21 cellular contexts compared by ENCODE assay signal in the genomic region with DNA sequence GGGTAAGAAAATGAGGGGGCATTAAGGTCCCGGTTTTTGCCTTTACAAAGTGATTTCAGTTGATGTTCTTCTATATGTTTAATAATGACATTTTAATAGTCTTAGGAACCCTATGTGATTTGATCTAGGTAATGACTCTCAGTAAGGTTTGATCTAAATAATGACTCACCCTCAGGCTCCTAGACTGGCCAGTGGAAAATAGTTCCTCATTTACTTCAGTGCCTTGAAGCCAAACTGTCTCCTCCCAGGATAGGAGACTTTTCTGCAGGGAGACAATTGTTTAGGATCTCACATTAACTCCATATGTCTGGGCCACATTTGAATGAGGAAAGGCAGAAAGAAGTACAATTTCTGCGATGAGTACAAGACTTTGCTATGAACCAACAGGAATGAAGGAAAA.
DNase-seq lines count a peak whose midpoint lies in the region; ATAC-seq and TF ChIP-seq lines count a peak whose summit lies in the region.
"Had no signal": no experiment of that assay in that cellular context is flagged by ENCODE, and none has a peak within 500 bp of the region (broad histone marks: within the 10 kb centered on the region; RNA-seq: fewer than 3 reads in every experiment).

No MANE protein-coding gene starts in this region.

- peak; percentile 34 for DNase-seq in EL
- peak; percentile 55 for DNase-seq in M059J (ENCODE audit: low read depth)
- peak; percentile 21 for DNase-seq in astrocyte of the spinal cord (ENCODE audit: low read depth, low spot score)
- no peak for DNase-seq in mesenchymal stem cell
- DNase-seq in Caco-2, result no peak
- no peak for DNase-seq in NCI-H345 (lab: John Stamatoyannopoulos, UW)
- DNase-seq: ACHN; Calu3; CD8-positive, alpha-beta T cell; DMS153; GF-D8; KG1; NCI-H1092 treated with DMSO at 0.1 percent for 48 hours; NCI-H146; NCI-H2029; NCI-H524 treated with DMSO at 0.1 percent for 48 hours; Right ventricle myocardium superior; SW 1271 had no signal

- no peaks in the 10 kb centered on the region for H3K27me3 ChIP-seq in mesenchymal stem cell (ENCODE audit: control insufficient read depth in 1 of 2, insufficient read depth in 1 of 2, low read length in 2 of 2)
- H3K27me3 ChIP-seq in Caco-2 (replicated peaks; ENCODE audit: control insufficient read depth, insufficient read depth, low read length), result no peaks in the 10 kb centered on the region
- H3K27me3 ChIP-seq: BLaER1 treated with 17β-estradiol and CSF1 and Interleukin-3, amounts not matched to agents 10 nM and 100 nM had no signal

- peak overlapping the region; percentile 5 for H2BK120ac ChIP-seq in mesenchymal stem cell (ENCODE audit: low read depth, low read length)

- H3K4me2 ChIP-seq in mesenchymal stem cell (ENCODE audit: low read length, poor library complexity, severe bottlenecking), result no peak overlapping the region
- H3K4me2 ChIP-seq: BLaER1 treated with 17β-estradiol and CSF1 and Interleukin-3, amounts not matched to agents 10 nM and 100 nM had no signal

- no peak for TF ChIP-seq CTCF in astrocyte of the spinal cord (IDR thresholded peaks at IDR 0.05; ENCODE audit: low read depth, low read length)
- no peak for TF ChIP-seq CTCF in Caco-2 (IDR thresholded peaks at IDR 0.05; ENCODE audit: insufficient read depth in 1 of 2, low read depth in 1 of 2, low read length in 1 of 2, severe bottlenecking in 1 of 2, unreplicated experiment in 1 of 2)

- 97% methylated on average over 2 of the region's 2 CpGs for WGBS in mesenchymal stem cell

- H3K14ac ChIP-seq in mesenchymal stem cell (ENCODE audit: low read length in 2 of 2), result no peak overlapping the region

- H2AFZ ChIP-seq in mesenchymal stem cell (ENCODE audit: low read depth, low read length), result no peak overlapping the region

- H3K9me3 ChIP-seq in mesenchymal stem cell (ENCODE audit: control insufficient read depth, low read length), result no peaks in the 10 kb centered on the region
- no peaks in the 10 kb centered on the region; the same call in 1 of the 2 replicates for H3K9me3 ChIP-seq in Caco-2
- H3K9me3 ChIP-seq: BLaER1 treated with 17β-estradiol and CSF1 and Interleukin-3, amounts not matched to agents 10 nM and 100 nM; HAP-1 had no signal

- no peaks in the 10 kb centered on the region for H3K27me3 Mint-ChIP-seq in Caco-2 (ENCODE audit: insufficient read depth, unreplicated experiment)

- no peaks in the 10 kb centered on the region for H3K36me3 Mint-ChIP-seq in Caco-2 (ENCODE audit: insufficient read depth, unreplicated experiment)
- H3K36me3 Mint-ChIP-seq: CD8-positive, alpha-beta T cell had no signal

- H2BK12ac ChIP-seq in mesenchymal stem cell (ENCODE audit: low read length in 2 of 2), result no peak overlapping the region

- H3K27ac Mint-ChIP-seq in Caco-2 (ENCODE audit: unreplicated experiment), result no peak overlapping the region
- H3K27ac Mint-ChIP-seq: CD8-positive, alpha-beta T cell had no signal

- H3K4ac ChIP-seq in mesenchymal stem cell (ENCODE audit: low read depth in 1 of 2, low read length in 2 of 2), result no peak overlapping the region

- no TSS peak for BruUV-seq in Caco-2 (replicated peaks; lab: Mats Ljungman, UMichigan)

- POLR2A ChIA-PET in Caco-2 (lab: Charles Lee), result no interaction called here

- no peak overlapping the region for H2BK5ac ChIP-seq in mesenchymal stem cell (ENCODE audit: low read depth, low read length, poor library complexity, severe bottlenecking)

- H2BK15ac ChIP-seq in mesenchymal stem cell (ENCODE audit: low read depth, poor library complexity, severe bottlenecking), result no peak overlapping the region

- H3K9ac ChIP-seq in mesenchymal stem cell (ENCODE audit: low read length), result no peak overlapping the region
- H3K9ac ChIP-seq: BLaER1 treated with 17β-estradiol and CSF1 and Interleukin-3, amounts not matched to agents 10 nM and 100 nM had no signal

- CTCF ChIA-PET in Caco-2 (lab: Charles Lee), result no interaction called here

- H4K91ac ChIP-seq in mesenchymal stem cell (ENCODE audit: low read length), result no peak overlapping the region

- no peak overlapping the region for H3K4me3 Mint-ChIP-seq in Caco-2 (ENCODE audit: unreplicated experiment)
- H3K4me3 Mint-ChIP-seq: CD8-positive, alpha-beta T cell had no signal

- H3K79me1 ChIP-seq in mesenchymal stem cell (replicated peaks; ENCODE audit: low read length, poor library complexity, severe bottlenecking), result no peaks in the 10 kb centered on the region

- no peaks in the 10 kb centered on the region for H3K36me3 ChIP-seq in mesenchymal stem cell (ENCODE audit: control insufficient read depth in 1 of 2, insufficient read depth in 2 of 2, low read depth in 1 of 2, low read length in 2 of 2)
- H3K36me3 ChIP-seq in Caco-2 (ENCODE audit: control insufficient read depth, insufficient read depth, low read length), result no peaks in the 10 kb centered on the region
- H3K36me3 ChIP-seq: BLaER1 treated with 17β-estradiol and CSF1 and Interleukin-3, amounts not matched to agents 10 nM and 100 nM; HAP-1 had no signal

- H3K4me1 ChIP-seq in mesenchymal stem cell (ENCODE audit: control insufficient read depth, insufficient read depth, low read depth, low read length) (peaks cover 1% of the 10 kb centered on the region), Caco-2 (peaks cover 11% of the 10 kb centered on the region)
- H3K4me1 ChIP-seq: HAP-1 had no signal

- no peak for ATAC-seq in GM21723 (IDR thresholded peaks at IDR 0.05; ENCODE audit: unreplicated experiment)
- ATAC-seq: CD8-positive, alpha-beta T cell had no signal

- intact Hi-C loops in Caco-2 (cut with micrococcal nuclease; ENCODE audit: unreplicated experiment), result loop anchor here (10.0 kb wide), 1 partner anchor 1403 kb away; no protein-coding TSS in a partner anchor

- peaks cover 6% of the 10 kb centered on the region for H3K4me1 Mint-ChIP-seq in Caco-2 (ENCODE audit: low read depth, unreplicated experiment)

- H3K4me3 ChIP-seq in astrocyte of the spinal cord (ENCODE audit: low read depth, low read length) (no peak overlapping the region), mesenchymal stem cell (ENCODE audit: insufficient read depth in 1 of 2, low read depth in 1 of 2, low read length in 2 of 2) (no peak overlapping the region), Caco-2 (ENCODE audit: low read depth, low read length) (no peak overlapping the region)
- H3K4me3 ChIP-seq: BLaER1 treated with 17β-estradiol and CSF1 and Interleukin-3, amounts not matched to agents 10 nM and 100 nM; HAP-1 had no signal

- H2AK5ac ChIP-seq in mesenchymal stem cell (ENCODE audit: low read length, severe bottlenecking), result no peak overlapping the region

- H3K23ac ChIP-seq in mesenchymal stem cell (ENCODE audit: low read length in 2 of 2), result no peak overlapping the region

- H3K18ac ChIP-seq in mesenchymal stem cell (ENCODE audit: low read depth in 1 of 2, low read length in 2 of 2), result no peak overlapping the region

- no peak overlapping the region for H4K8ac ChIP-seq in mesenchymal stem cell (ENCODE audit: low read length)

- peaks cover 35% of the 10 kb centered on the region for H3K9me3 Mint-ChIP-seq in Caco-2 (ENCODE audit: unreplicated experiment)

- H3K27ac ChIP-seq in mesenchymal stem cell (ENCODE audit: low read length, poor library complexity, severe bottlenecking), result no peak overlapping the region
- H3K27ac ChIP-seq: BLaER1 treated with 17β-estradiol and CSF1 and Interleukin-3, amounts not matched to agents 10 nM and 100 nM had no signal

- in situ Hi-C loops in astrocyte of the spinal cord (cut with HindIII; ENCODE audit: low sequenced_read_pairs), result no loop called here

Comparison
In these comparisons a context has a peak if more than half of its experiments do, and no peak if none do; other contexts are left out.
1. DNase-seq: peak in EL (single experiment), M059J (single experiment) and astrocyte of the spinal cord (single experiment); none in mesenchymal stem cell (single experiment), Caco-2 (0 of 2) and NCI-H345 (single experiment).